ENCODE assay signal across 1 cellular context in the genomic region with DNA sequence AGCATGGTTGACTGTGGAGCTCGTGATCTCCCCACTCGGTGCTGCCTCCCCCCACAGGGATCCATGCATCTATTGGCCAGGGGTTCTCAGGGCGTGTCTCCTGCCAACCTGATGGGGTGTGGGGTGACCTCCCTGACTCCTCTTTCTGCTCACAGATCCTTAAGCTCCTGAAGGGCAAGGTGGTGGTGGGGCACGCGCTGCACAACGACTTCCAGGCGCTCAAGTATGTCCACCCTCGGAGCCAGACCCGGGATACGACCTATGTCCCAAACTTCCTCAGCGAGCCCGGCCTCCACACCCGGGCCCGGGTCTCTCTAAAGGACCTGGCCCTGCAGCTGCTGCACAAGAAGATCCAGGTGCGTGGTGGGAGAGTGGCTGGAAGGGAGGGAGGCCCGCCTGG.
TF ChIP-seq lines count a peak whose summit lies in the region.

No MANE protein-coding gene starts in this region.

TF ChIP-seq in HepG2, 621 proteins besides CTCF, POLR2A, EP300 and RAD21:
- TF ChIP-seq, protein P1, sequence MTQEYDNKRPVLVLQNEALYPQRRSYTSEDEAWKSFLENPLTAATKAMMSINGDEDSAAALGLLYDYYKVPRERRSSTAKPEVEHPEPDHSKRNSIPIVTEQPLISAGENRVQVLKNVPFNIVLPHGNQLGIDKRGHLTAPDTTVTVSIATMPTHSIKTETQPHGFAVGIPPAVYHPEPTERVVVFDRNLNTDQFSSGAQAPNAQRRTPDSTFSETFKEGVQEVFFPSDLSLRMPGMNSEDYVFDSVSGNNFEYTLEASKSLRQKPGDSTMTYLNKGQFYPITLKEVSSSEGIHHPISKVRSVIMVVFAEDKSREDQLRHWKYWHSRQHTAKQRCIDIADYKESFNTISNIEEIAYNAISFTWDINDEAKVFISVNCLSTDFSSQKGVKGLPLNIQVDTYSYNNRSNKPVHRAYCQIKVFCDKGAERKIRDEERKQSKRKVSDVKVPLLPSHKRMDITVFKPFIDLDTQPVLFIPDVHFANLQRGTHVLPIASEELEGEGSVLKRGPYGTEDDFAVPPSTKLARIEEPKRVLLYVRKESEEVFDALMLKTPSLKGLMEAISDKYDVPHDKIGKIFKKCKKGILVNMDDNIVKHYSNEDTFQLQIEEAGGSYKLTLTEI (CRISPR knock-in tag; conservative IDR thresholded peaks at IDR 0.05), result no peak
- TF ChIP-seq ZNF33B (CRISPR knock-in tag; IDR thresholded peaks at IDR 0.05) (no peak), GABPB1 (CRISPR knock-in tag; IDR thresholded peaks at IDR 0.05) (no peak), AGO2 (optimal IDR thresholded peaks at IDR 0.05; ENCODE audit: low read depth, low read length) (peak; percentile 86), ZNF44 (CRISPR knock-in tag; IDR thresholded peaks at IDR 0.05) (no peak), RBFOX2 (IDR thresholded peaks at IDR 0.05; ENCODE audit: low read depth, low read length) (peak; percentile 49; the same call in 1 of the 2 replicates)
